24 cellular contexts compared by ENCODE assay signal in the genomic region with DNA sequence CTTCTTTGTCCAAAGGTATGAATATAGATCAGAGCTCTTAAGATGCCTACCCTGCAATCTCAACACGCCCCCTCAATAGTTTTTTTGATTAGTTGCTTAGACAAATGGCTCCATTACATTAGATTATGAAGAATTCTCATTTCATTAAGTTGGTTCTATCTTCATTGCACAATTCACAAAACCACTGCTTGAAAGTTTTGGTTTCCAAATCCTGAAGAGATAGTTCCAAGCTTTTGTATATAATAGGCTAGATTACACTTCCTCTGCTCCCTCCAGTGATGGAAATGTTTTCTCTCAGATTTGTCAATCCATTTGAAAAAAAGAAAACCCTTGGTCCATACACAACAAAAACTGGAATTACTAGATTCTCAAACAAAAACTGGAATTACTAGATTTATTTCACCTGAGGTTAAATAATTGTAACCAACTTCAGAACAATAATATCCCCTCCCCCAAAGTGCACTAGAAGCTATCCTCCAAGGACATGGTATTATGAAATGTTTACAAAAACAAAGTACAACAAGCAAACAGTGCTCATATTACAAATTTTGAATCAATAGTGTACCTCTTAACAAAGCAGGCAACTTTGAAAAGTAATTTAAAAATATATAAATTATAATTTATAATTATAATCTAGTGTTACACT.
"Had no signal": no experiment of that assay in that cellular context is flagged by ENCODE, and none has a peak within 500 bp of the region (broad histone marks: within the 10 kb centered on the region; RNA-seq: fewer than 3 reads in every experiment).

No MANE protein-coding gene starts in this region.

- H3K4me1 ChIP-seq: ascending aorta, lower lobe of right lung, suprapubic skin, tibial nerve, uterus had no signal

- H3K36me3 Mint-ChIP-seq: neural progenitor cell had no signal

- H3K27ac ChIP-seq: ascending aorta, brain microvascular endothelial cell, heart right ventricle, lower lobe of right lung, neural progenitor cell, stomach, suprapubic skin, tibial nerve, uterus had no signal

- H3K36me3 ChIP-seq: ascending aorta, brain microvascular endothelial cell, heart right ventricle, lower lobe of right lung, neural progenitor cell, stomach, suprapubic skin, tibial nerve, uterus had no signal

- DNase-seq: activated CD4-positive, alpha-beta T cell treated with anti-CD3 and anti-CD28 coated beads for 1 hour; activated CD4-positive, alpha-beta T cell treated with anti-CD3 and anti-CD28 coated beads, Interleukin-2, amount 50 U/mL, for 1 hour; activated CD8-positive, alpha-beta T cell treated with anti-CD3 and anti-CD28 coated beads, Interleukin-2, amount 10 ng/mL, durations not matched to agents 7 days and 5 days; brain microvascular endothelial cell; central memory CD4-positive, alpha-beta T cell; effector memory CD8-positive, alpha-beta T cell; heart right ventricle; left colon; lower lobe of right lung; naive thymus-derived CD8-positive, alpha-beta T cell; posterior cingulate gyrus; small intestine; stimulated activated CD4-positive, alpha-beta T cell treated with anti-CD3 and anti-CD28 coated beads, Interleukin-2, amount 100 ng/mL, for 24 hours; stomach; T-helper 2 cell; uterus had no signal

- H3K27ac Mint-ChIP-seq: activated CD8-positive, alpha-beta T cell treated with anti-CD3 and anti-CD28 coated beads, Interleukin-2, amount 10 ng/mL, durations not matched to agents 7 days and 5 days; activated naive CD4-positive, alpha-beta T cell treated with anti-CD3 and anti-CD28 coated beads, Interleukin-2, amount 50 U/mL, for 72 hours; effector memory CD8-positive, alpha-beta T cell; naive thymus-derived CD8-positive, alpha-beta T cell; neural progenitor cell; stimulated activated effector memory CD8-positive, alpha-beta T cell treated with anti-CD3 and anti-CD28 coated beads, Interleukin-12 subunit alpha, Interleukin-12 subunit beta, amount 100 ng/mL, for 72 hours had no signal

- H3K9me3 Mint-ChIP-seq: neural progenitor cell had no signal

- H3K9me3 ChIP-seq: ascending aorta, heart right ventricle, lower lobe of right lung, stomach, suprapubic skin, tibial nerve, uterus had no signal

- H3K27me3 ChIP-seq: ascending aorta, brain microvascular endothelial cell, neural progenitor cell, stomach, suprapubic skin, tibial nerve had no signal

- H3K4me3 ChIP-seq: ascending aorta, heart right ventricle, lower lobe of right lung, neural progenitor cell, stomach, suprapubic skin, tibial nerve, uterus had no signal

- H2AFZ ChIP-seq: neural progenitor cell had no signal

- ATAC-seq: activated CD8-positive, alpha-beta T cell treated with anti-CD3 and anti-CD28 coated beads, Interleukin-2, amount 10 ng/mL, durations not matched to agents 7 days and 5 days; activated naive CD4-positive, alpha-beta T cell treated with anti-CD3 and anti-CD28 coated beads, Interleukin-2, amount 50 U/mL, for 72 hours; effector memory CD8-positive, alpha-beta T cell; esophagus mucosa; heart right ventricle; left colon; lower lobe of right lung; naive thymus-derived CD8-positive, alpha-beta T cell; sciatic nerve; stimulated activated effector memory CD8-positive, alpha-beta T cell treated with anti-CD3 and anti-CD28 coated beads, Interleukin-12 subunit alpha, Interleukin-12 subunit beta, amount 100 ng/mL, for 72 hours had no signal

- H3K4me2 ChIP-seq: neural progenitor cell had no signal

- H3K4me3 Mint-ChIP-seq: activated CD8-positive, alpha-beta T cell treated with anti-CD3 and anti-CD28 coated beads, Interleukin-2, amount 10 ng/mL, durations not matched to agents 7 days and 5 days; effector memory CD8-positive, alpha-beta T cell; naive thymus-derived CD8-positive, alpha-beta T cell; neural progenitor cell; stimulated activated effector memory CD8-positive, alpha-beta T cell treated with anti-CD3 and anti-CD28 coated beads, Interleukin-12 subunit alpha, Interleukin-12 subunit beta, amount 100 ng/mL, for 72 hours had no signal
